In genomic region chr3:111700054-111700453, GRCh38 we compare ENCODE assay signal across 12 cellular contexts. TPM values are rescaled to one million over a fixed set of nuclear protein-coding genes. Genes with fewer than 3 reads are reported as not detected.
A peak's percentile ranks its signal among the peaks of the same experiment; 100 is the strongest.
DNase-seq lines count a peak whose midpoint lies in the region; ATAC-seq lines count a peak whose summit lies in the region.
"Had no signal": no experiment of that assay in that cellular context is flagged by ENCODE, and none has a peak within 500 bp of the region (broad histone marks: within the 10 kb centered on the region; RNA-seq: fewer than 3 reads in every experiment).

No MANE protein-coding gene starts in this region.

- no peaks in the 10 kb centered on the region for H3K9me3 ChIP-seq in T-helper 17 cell (ENCODE audit: control insufficient read depth, low read length, poor library complexity, severe bottlenecking)

- H3K27ac Mint-ChIP-seq in activated naive CD8-positive, alpha-beta T cell treated with anti-CD3 and anti-CD28 coated beads, Interleukin-2, amount 50 U/mL, for 24 hours: peak overlapping the region; percentile 31
- H3K27ac Mint-ChIP-seq in T-helper 17 cell: no peak overlapping the region
- H3K27ac Mint-ChIP-seq: H9 had no signal

- DNase-seq in activated CD4-positive, CD25-positive, alpha-beta regulatory T cell (lab: John Stamatoyannopoulos, UW): no peak
- DNase-seq in activated naive CD8-positive, alpha-beta T cell treated with anti-CD3 and anti-CD28 coated beads, Interleukin-2, amount 50 U/mL, for 24 hours: no peak
- DNase-seq in T-helper 17 cell (no peak), cerebellar nuclear complex (lab: John Stamatoyannopoulos, UW) (no peak), A172 (ENCODE audit: low spot score) (no peak)
- DNase-seq: Calu3, H9, NCI-H510A, substantia nigra had no signal

- H3K9me3 Mint-ChIP-seq in activated naive CD8-positive, alpha-beta T cell treated with anti-CD3 and anti-CD28 coated beads, Interleukin-2, amount 50 U/mL, for 24 hours: no peaks in the 10 kb centered on the region
- H3K9me3 Mint-ChIP-seq: H9 had no signal

- H3K36me3 Mint-ChIP-seq in activated naive CD8-positive, alpha-beta T cell treated with anti-CD3 and anti-CD28 coated beads, Interleukin-2, amount 50 U/mL, for 24 hours (ENCODE audit: low read depth): peaks cover 5% of the 10 kb centered on the region
- no peaks in the 10 kb centered on the region for H3K36me3 Mint-ChIP-seq in T-helper 17 cell (ENCODE audit: low read depth)

- peak overlapping the region; percentile 28 for H3K4me3 Mint-ChIP-seq in activated naive CD8-positive, alpha-beta T cell treated with anti-CD3 and anti-CD28 coated beads, Interleukin-2, amount 50 U/mL, for 24 hours
- H3K4me3 Mint-ChIP-seq in T-helper 17 cell: no peak overlapping the region
- H3K4me3 Mint-ChIP-seq: H9 had no signal

- H3K27me3 Mint-ChIP-seq in activated naive CD8-positive, alpha-beta T cell treated with anti-CD3 and anti-CD28 coated beads, Interleukin-2, amount 50 U/mL, for 24 hours: no peaks in the 10 kb centered on the region
- no peaks in the 10 kb centered on the region for H3K27me3 Mint-ChIP-seq in T-helper 17 cell

- peak; percentile 22 to 52 for ATAC-seq in activated CD4-positive, CD25-positive, alpha-beta regulatory T cell treated with anti-CD3 and anti-CD28 coated beads, Interleukin-2, amount 50 U/mL, for 24 hours
- ATAC-seq in GM21390 (IDR thresholded peaks at IDR 0.05; ENCODE audit: unreplicated experiment) (peak; percentile 61), HG03342 (IDR thresholded peaks at IDR 0.05; ENCODE audit: unreplicated experiment) (peak; percentile 54), T-helper 17 cell (no peak)
- ATAC-seq in activated naive CD8-positive, alpha-beta T cell treated with anti-CD3 and anti-CD28 coated beads, Interleukin-2, amount 50 U/mL, for 24 hours: peak; percentile 26

- peaks cover 32% of the 10 kb centered on the region for H3K4me1 Mint-ChIP-seq in activated naive CD8-positive, alpha-beta T cell treated with anti-CD3 and anti-CD28 coated beads, Interleukin-2, amount 50 U/mL, for 24 hours
- peaks cover 18% of the 10 kb centered on the region for H3K4me1 Mint-ChIP-seq in T-helper 17 cell

RNA-seq across cellular contexts. Expression of gene PLCXD2, which starts 25.6 kb away (rescaled TPM):
- 10 to 100 TPM; 11.0 to 19.5 TPM for total RNA-seq in T-helper 17 cell
- total RNA-seq in A172 (2014; rRNA removed; shearing (Covaris generic)): 2.0 TPM in 2 replicates
